20 cellular contexts compared by ENCODE assay signal in the genomic region with DNA sequence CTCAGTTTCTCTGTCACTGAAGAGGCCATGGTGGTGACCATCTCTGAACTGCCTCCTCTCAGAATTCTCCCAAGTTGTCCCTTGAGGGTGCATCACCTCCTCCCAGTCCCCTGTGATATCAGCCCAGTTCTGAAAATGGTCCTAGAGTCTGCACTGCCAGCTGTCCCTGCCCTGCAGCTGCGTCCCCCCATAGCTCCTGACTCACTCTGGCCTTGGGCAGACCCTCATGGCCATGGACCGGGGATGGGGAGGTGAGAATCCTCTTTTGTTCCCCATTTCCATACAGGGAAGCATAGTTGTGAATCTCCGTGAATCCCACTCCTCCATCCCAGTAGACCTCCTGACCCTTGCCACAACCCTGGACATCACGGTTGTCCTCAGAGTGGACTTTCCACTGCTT. TPM values are rescaled to one million over a fixed set of nuclear protein-coding genes. Genes with fewer than 3 reads are reported as not detected.
A peak's percentile ranks its signal among the peaks of the same experiment; 100 is the strongest.
DNase-seq lines count a peak whose midpoint lies in the region; ATAC-seq and TF ChIP-seq lines count a peak whose summit lies in the region.
"Had no signal": no experiment of that assay in that cellular context is flagged by ENCODE, and none has a peak within 500 bp of the region (broad histone marks: within the 10 kb centered on the region; RNA-seq: fewer than 3 reads in every experiment).

No MANE protein-coding gene starts in this region.

- CTCF ChIA-PET in activated CD4-positive, alpha-beta T cell treated with anti-CD3 and anti-CD28 coated beads for 36 hours (lab: Charles Lee): interaction anchor here (0.9 to 1.2 kb wide), 3 partner anchors 14 to 270 kb away, joined by 3 read pairs; no protein-coding TSS in a partner anchor
- CTCF ChIA-PET in CD4-positive, alpha-beta memory T cell (lab: Charles Lee; ENCODE audit: partially characterized antibody): no interaction called here
- CTCF ChIA-PET in CD8-positive, alpha-beta memory T cell (lab: Charles Lee): no interaction called here

- peaks cover 15% of the 10 kb centered on the region for H3K27me3 Mint-ChIP-seq in activated CD4-positive, alpha-beta T cell treated with anti-CD3 and anti-CD28 coated beads for 36 hours
- H3K27me3 Mint-ChIP-seq in CD4-positive, alpha-beta memory T cell: no peaks in the 10 kb centered on the region
- peaks cover 4% of the 10 kb centered on the region for H3K27me3 Mint-ChIP-seq in activated T-helper 17 cell treated with anti-CD3 and anti-CD28 coated beads, Interleukin-2, amount 50 U/mL, for 72 hours
- H3K27me3 Mint-ChIP-seq in CD8-positive, alpha-beta memory T cell: peaks cover 0 to 9% of the 10 kb centered on the region in 2 donors

- H3K4me3 Mint-ChIP-seq in activated CD4-positive, alpha-beta T cell treated with anti-CD3 and anti-CD28 coated beads for 36 hours: no peak overlapping the region
- peak overlapping the region in 1 of 8 donors; percentile 35 for H3K4me3 Mint-ChIP-seq in CD4-positive, alpha-beta memory T cell
- peak overlapping the region; percentile 38 for H3K4me3 Mint-ChIP-seq in activated T-helper 17 cell treated with anti-CD3 and anti-CD28 coated beads, Interleukin-2, amount 50 U/mL, for 72 hours
- no peak overlapping the region for H3K4me3 Mint-ChIP-seq in CD8-positive, alpha-beta memory T cell
- H3K4me3 Mint-ChIP-seq: HFFc6 had no signal

- no peak for ATAC-seq in activated CD4-positive, alpha-beta T cell treated with anti-CD3 and anti-CD28 coated beads for 36 hours
- no peak for ATAC-seq in activated T-helper 17 cell treated with anti-CD3 and anti-CD28 coated beads, Interleukin-2, amount 50 U/mL, for 72 hours (replicated peaks)

- TF ChIP-seq POLR2A in sigmoid colon (IDR thresholded peaks at IDR 0.05): no peak

- 71 to 77% methylated on average over 4 of the region's 4 CpGs for WGBS in sigmoid colon, 2 donors

- TF ChIP-seq EP300 in sigmoid colon (IDR thresholded peaks at IDR 0.05): no peak

- H3K4me1 ChIP-seq in CD4-positive, alpha-beta memory T cell (ENCODE audit: insufficient read depth, low read length): peaks cover 36% of the 10 kb centered on the region
- peaks cover 0 to 20% (median 9%) of the 10 kb centered on the region in 4 donors for H3K4me1 ChIP-seq in sigmoid colon
- H3K4me1 ChIP-seq in CD8-positive, alpha-beta memory T cell (ENCODE audit: insufficient read depth, low read length): peaks cover 11% of the 10 kb centered on the region

- POLR2A ChIA-PET in activated CD4-positive, alpha-beta T cell treated with anti-CD3 and anti-CD28 coated beads for 36 hours (lab: Charles Lee): interaction anchor here (0.7 kb wide), 1 partner anchor 344 kb away, joined by 4 read pairs; no protein-coding TSS in a partner anchor
- POLR2A ChIA-PET in CD4-positive, alpha-beta memory T cell (lab: Charles Lee; ENCODE audit: partially characterized antibody): no interaction called here
- POLR2A ChIA-PET in CD8-positive, alpha-beta memory T cell (lab: Charles Lee): no interaction called here

- DNase-seq in activated CD4-positive, alpha-beta T cell treated with anti-CD3 and anti-CD28 coated beads for 36 hours: no peak
- no peak for DNase-seq in activated CD4-positive, alpha-beta T cell treated with anti-CD3 and anti-CD28 coated beads for 48 hours
- no peak for DNase-seq in CD4-positive, alpha-beta memory T cell
- peak; percentile 11 for DNase-seq in sigmoid colon
- no peak for DNase-seq in CD8-positive, alpha-beta memory T cell
- DNase-seq in dedifferentiated amniotic fluid mesenchymal stem cell (ENCODE audit: extremely low spot score): no peak
- DNase-seq in NCI-H69 (lab: John Stamatoyannopoulos, UW): no peak
- DNase-seq: 8988T, GF-D8, HFFc6, NCI-H1092, NCI-H2081, NCI-H510A, NCI-H82 had no signal

- H3K36me3 Mint-ChIP-seq in activated CD4-positive, alpha-beta T cell treated with anti-CD3 and anti-CD28 coated beads for 36 hours (ENCODE audit: low read depth): no peaks in the 10 kb centered on the region
- H3K36me3 Mint-ChIP-seq in CD4-positive, alpha-beta memory T cell: peaks cover 0 to 14% of the 10 kb centered on the region in 2 donors
- no peaks in the 10 kb centered on the region for H3K36me3 Mint-ChIP-seq in activated T-helper 17 cell treated with anti-CD3 and anti-CD28 coated beads, Interleukin-2, amount 50 U/mL, for 72 hours (ENCODE audit: low read depth)
- peaks cover 0 to 5% (median 0%) of the 10 kb centered on the region in 3 donors for H3K36me3 Mint-ChIP-seq in CD8-positive, alpha-beta memory T cell

- H3K4me3 ChIP-seq in CD4-positive, alpha-beta memory T cell (ENCODE audit: low read length in 2 of 2): no peak overlapping the region
- no peak overlapping the region for H3K4me3 ChIP-seq in sigmoid colon
- H3K4me3 ChIP-seq in CD8-positive, alpha-beta memory T cell (ENCODE audit: low read length): no peak overlapping the region

- H3K36me3 ChIP-seq in CD4-positive, alpha-beta memory T cell (ENCODE audit: insufficient read depth, low read length): no peaks in the 10 kb centered on the region
- no peaks in the 10 kb centered on the region for H3K36me3 ChIP-seq in sigmoid colon
- no peaks in the 10 kb centered on the region for H3K36me3 ChIP-seq in CD8-positive, alpha-beta memory T cell (ENCODE audit: insufficient read depth, low read length)

- H3K9me3 Mint-ChIP-seq in activated CD4-positive, alpha-beta T cell treated with anti-CD3 and anti-CD28 coated beads for 36 hours (ENCODE audit: low read depth): no peaks in the 10 kb centered on the region
- no peaks in the 10 kb centered on the region for H3K9me3 Mint-ChIP-seq in CD4-positive, alpha-beta memory T cell
- peaks cover 3% of the 10 kb centered on the region for H3K9me3 Mint-ChIP-seq in activated T-helper 17 cell treated with anti-CD3 and anti-CD28 coated beads, Interleukin-2, amount 50 U/mL, for 72 hours
- H3K9me3 Mint-ChIP-seq in CD8-positive, alpha-beta memory T cell: no peaks in the 10 kb centered on the region
- H3K9me3 Mint-ChIP-seq: HFFc6 had no signal

- intact Hi-C loops in activated CD4-positive, alpha-beta T cell treated with anti-CD3 and anti-CD28 coated beads for 36 hours (cut with DNase I, micrococcal nuclease): no loop called here
- intact Hi-C loops in CD4-positive, alpha-beta memory T cell (cut with micrococcal nuclease): no loop called here
- intact Hi-C loops in sigmoid colon (cut with DNase I): no loop called here

- TF ChIP-seq CTCF in sigmoid colon (IDR thresholded peaks at IDR 0.05): no peak

- no peaks in the 10 kb centered on the region for H3K9me3 ChIP-seq in CD4-positive, alpha-beta memory T cell (ENCODE audit: control insufficient read depth in 1 of 2, low read length in 2 of 2)
- H3K9me3 ChIP-seq in sigmoid colon: no peaks in the 10 kb centered on the region
- no peaks in the 10 kb centered on the region for H3K9me3 ChIP-seq in CD8-positive, alpha-beta memory T cell (ENCODE audit: low read length)

- no peak overlapping the region for H3K27ac ChIP-seq in CD4-positive, alpha-beta memory T cell (ENCODE audit: low read depth, low read length)
- H3K27ac ChIP-seq in sigmoid colon: no peak overlapping the region
- no peak overlapping the region for H3K27ac ChIP-seq in CD8-positive, alpha-beta memory T cell (ENCODE audit: low read depth, low read length)
- H3K27ac ChIP-seq: KMS-11 had no signal

- H3K4me1 Mint-ChIP-seq in activated CD4-positive, alpha-beta T cell treated with anti-CD3 and anti-CD28 coated beads for 36 hours: peaks cover 31% of the 10 kb centered on the region
- peaks cover 13 to 48% (median 26%) of the 10 kb centered on the region in 4 donors for H3K4me1 Mint-ChIP-seq in CD4-positive, alpha-beta memory T cell
- peaks cover 29% of the 10 kb centered on the region for H3K4me1 Mint-ChIP-seq in activated T-helper 17 cell treated with anti-CD3 and anti-CD28 coated beads, Interleukin-2, amount 50 U/mL, for 72 hours
- peaks cover 17 to 31% (median 25%) of the 10 kb centered on the region in 3 donors for H3K4me1 Mint-ChIP-seq in CD8-positive, alpha-beta memory T cell

- H3K27ac Mint-ChIP-seq in activated CD4-positive, alpha-beta T cell treated with anti-CD3 and anti-CD28 coated beads for 36 hours: peak overlapping the region; percentile 48
- peak overlapping the region in 5 of 7 donors; percentile 6 to 83 (median 51) for H3K27ac Mint-ChIP-seq in CD4-positive, alpha-beta memory T cell
- H3K27ac Mint-ChIP-seq in activated T-helper 17 cell treated with anti-CD3 and anti-CD28 coated beads, Interleukin-2, amount 50 U/mL, for 72 hours: peak overlapping the region; percentile 58
- H3K27ac Mint-ChIP-seq in CD8-positive, alpha-beta memory T cell: peak overlapping the region in 2 of 8 donors; percentile 11 to 47
- H3K27ac Mint-ChIP-seq: HFFc6 had no signal

- H3K27me3 ChIP-seq in CD4-positive, alpha-beta memory T cell (ENCODE audit: insufficient read depth, low read length): no peaks in the 10 kb centered on the region
- H3K27me3 ChIP-seq in sigmoid colon: no peaks in the 10 kb centered on the region
- peaks cover 6% of the 10 kb centered on the region for H3K27me3 ChIP-seq in CD8-positive, alpha-beta memory T cell (ENCODE audit: insufficient read depth, low read length, poor library complexity, severe bottlenecking)

RNA-seq across cellular contexts. Expression of gene ETV7, which starts 4.5 kb away (rescaled TPM):
- 1 to 10 TPM; 2.4 to 2.5 TPM for total RNA-seq in activated CD4-positive, alpha-beta T cell treated with anti-CD3 and anti-CD28 coated beads for 36 hours
- 1 to 10 TPM; 3.1 to 3.2 TPM for total RNA-seq in CD4-positive, alpha-beta memory T cell
- 1 to 10 TPM in 1 of 2 donors, under 1 TPM in 1; 0.67 to 5.4 TPM for polyA plus RNA-seq in CD4-positive, alpha-beta memory T cell
- 10 to 100 TPM in 1 of 2 donors, 1 to 10 TPM in 1; 2.6 to 16.9 TPM for total RNA-seq in activated T-helper 17 cell treated with anti-CD3 and anti-CD28 coated beads, Interleukin-2, amount 50 U/mL, for 72 hours
- 1 to 10 TPM in 1 of 4 donors, under 1 TPM in 2, not detected in 1; 0.36 to 2.2 (median 0.55) TPM for total RNA-seq in sigmoid colon
- 10 to 100 TPM in 1 of 3 donors, 1 to 10 TPM in 2; 3.6 to 11.6 (median 6.5) TPM for polyA plus RNA-seq in sigmoid colon
- under 1 TPM; 0.61 to 0.78 TPM for total RNA-seq in CD8-positive, alpha-beta memory T cell
- polyA plus RNA-seq in CD8-positive, alpha-beta memory T cell: 2.4 TPM

RNA-seq across cellular contexts. Expression of gene BNIP5, which starts 46.3 kb away (rescaled TPM):
- not detected for total RNA-seq in activated CD4-positive, alpha-beta T cell treated with anti-CD3 and anti-CD28 coated beads for 36 hours
- total RNA-seq in CD4-positive, alpha-beta memory T cell: not detected
- polyA plus RNA-seq in CD4-positive, alpha-beta memory T cell: not detected
- total RNA-seq in activated T-helper 17 cell treated with anti-CD3 and anti-CD28 coated beads, Interleukin-2, amount 50 U/mL, for 72 hours: not detected
- total RNA-seq in sigmoid colon: not detected
- 1 to 10 TPM; 5.5 to 9.0 (median 8.6) TPM for polyA plus RNA-seq in sigmoid colon
- total RNA-seq in CD8-positive, alpha-beta memory T cell: not detected
- not detected for polyA plus RNA-seq in CD8-positive, alpha-beta memory T cell
- total RNA-seq: Daoy, H4, HFFc6, MCF 10A had no signal
- polyA plus RNA-seq: BJ had no signal

RNA-seq across cellular contexts. Expression of gene PXT1, which starts 59.7 kb away (rescaled TPM):
- under 1 TPM; 0.11 to 0.14 TPM for total RNA-seq in activated CD4-positive, alpha-beta T cell treated with anti-CD3 and anti-CD28 coated beads for 36 hours
- under 1 TPM in 1 of 2 experiments, not detected in 1; 0.25 TPM for total RNA-seq in CD4-positive, alpha-beta memory T cell
- not detected for polyA plus RNA-seq in CD4-positive, alpha-beta memory T cell
- under 1 TPM; 0.11 to 0.87 TPM for total RNA-seq in activated T-helper 17 cell treated with anti-CD3 and anti-CD28 coated beads, Interleukin-2, amount 50 U/mL, for 72 hours
- not detected for total RNA-seq in sigmoid colon
- not detected for polyA plus RNA-seq in sigmoid colon
- total RNA-seq in CD8-positive, alpha-beta memory T cell: under 1 TPM in 1 of 2 experiments, not detected in 1; 0.20 TPM
- polyA plus RNA-seq in CD8-positive, alpha-beta memory T cell: not detected
- total RNA-seq: Daoy, H4, MCF 10A had no signal
- polyA plus RNA-seq: BJ had no signal

RNA-seq across cellular contexts. Expression of gene KCTD20, which starts 59.8 kb away (rescaled TPM):
- 10 to 100 TPM; 46.5 to 50.6 TPM for total RNA-seq in activated CD4-positive, alpha-beta T cell treated with anti-CD3 and anti-CD28 coated beads for 36 hours
- total RNA-seq in CD4-positive, alpha-beta memory T cell: 10 to 100 TPM; 35.2 to 38.9 TPM
- 10 to 100 TPM; 36.8 to 37.3 TPM for polyA plus RNA-seq in CD4-positive, alpha-beta memory T cell
- total RNA-seq in activated T-helper 17 cell treated with anti-CD3 and anti-CD28 coated beads, Interleukin-2, amount 50 U/mL, for 72 hours: 10 to 100 TPM; 41.1 to 57.6 TPM
- total RNA-seq in sigmoid colon: 10 to 100 TPM; 48.5 to 71.3 (median 50.8) TPM
- 10 to 100 TPM; 12.0 to 19.6 (median 12.0) TPM for polyA plus RNA-seq in sigmoid colon
- total RNA-seq in CD8-positive, alpha-beta memory T cell: 10 to 100 TPM; 52.3 to 52.4 TPM
- 41.4 TPM for polyA plus RNA-seq in CD8-positive, alpha-beta memory T cell
